Comparison of ENCODE assay signal across 12 cellular contexts in the genomic region with DNA sequence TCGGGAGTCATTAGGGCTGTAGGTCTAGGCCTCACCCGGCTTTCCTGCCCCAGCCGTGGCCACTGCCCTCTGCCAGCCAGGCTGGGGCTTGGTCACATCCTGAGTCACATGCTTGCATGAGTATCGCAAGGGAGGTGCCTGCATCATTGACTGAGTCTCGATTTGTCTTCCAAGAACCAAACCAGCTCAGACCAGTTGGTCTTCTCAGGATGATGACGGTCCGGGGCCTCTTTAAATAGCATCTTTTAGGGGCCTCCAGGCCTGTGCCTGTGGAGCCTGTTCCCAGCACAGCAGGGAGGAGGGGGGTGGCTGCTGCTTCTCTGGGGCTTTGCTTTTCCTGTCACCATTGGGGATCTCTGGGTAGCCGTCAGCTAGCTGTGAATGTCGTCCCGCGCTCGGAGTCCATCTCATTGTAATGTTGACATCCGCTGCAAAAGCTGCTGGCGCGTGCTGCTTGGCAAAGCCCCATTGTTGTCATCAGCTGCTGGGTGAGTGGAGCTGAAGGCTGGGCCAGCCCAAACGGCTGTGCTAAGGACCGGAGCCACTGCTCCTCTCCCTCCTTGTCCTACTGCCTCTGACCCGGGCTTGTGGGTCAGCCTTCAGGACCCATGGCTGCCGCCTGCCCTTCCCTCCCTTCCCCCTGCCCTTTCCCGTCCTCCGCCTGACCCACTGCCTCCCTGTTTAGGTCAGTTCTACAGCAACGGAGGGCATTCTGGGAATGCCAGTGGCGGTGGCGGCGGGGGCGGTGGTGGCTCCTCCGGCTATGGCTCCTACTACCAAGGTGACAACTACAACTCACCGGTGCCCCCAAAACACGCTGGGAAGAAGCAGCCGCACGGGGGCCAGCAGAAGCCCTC. TPM values are rescaled to one million over a fixed set of nuclear protein-coding genes. Genes with fewer than 3 reads are reported as not detected.
DNase-seq lines count a peak whose midpoint lies in the region; ATAC-seq, FAIRE-seq and TF ChIP-seq lines count a peak whose summit lies in the region.
"Had no signal": no experiment of that assay in that cellular context is flagged by ENCODE, and none has a peak within 500 bp of the region (broad histone marks: within the 10 kb centered on the region; RNA-seq: fewer than 3 reads in every experiment).

No MANE protein-coding gene starts in this region.

- no peak for TF ChIP-seq CTCF in astrocyte of the spinal cord (IDR thresholded peaks at IDR 0.05; ENCODE audit: low read depth, low read length)

- peak; percentile 35 for TF ChIP-seq POLR2A in GM12892 (IDR thresholded peaks at IDR 0.05; ENCODE audit: low read depth, low read length)

- in situ Hi-C loops in astrocyte of the spinal cord (cut with HindIII; ENCODE audit: low sequenced_read_pairs), result no loop called here

- DNase-seq in GM12892 (ENCODE audit: insufficient read length) (no peak), astrocyte of the spinal cord (ENCODE audit: low read depth, low spot score) (peak; percentile 41), foreskin melanocyte (peak; percentile 51), nucleus accumbens (lab: John Stamatoyannopoulos, UW) (peak in 50 of 56 donors; percentile 9 to 88 (median 58)), NCI-H146 treated with DMSO at 0.1 percent for 48 hours (lab: John Stamatoyannopoulos, UW; ENCODE audit: unreplicated experiment) (no peak), HPDE6-E6E7 (ENCODE audit: extremely low spot score) (no peak), UCSD-AML1 (lab: John Stamatoyannopoulos, UW; ENCODE audit: unreplicated experiment) (no peak)
- DNase-seq: NCI-H1930, OCI-M1, T1000 had no signal

- no peak for ATAC-seq in GM18502 (IDR thresholded peaks at IDR 0.05; ENCODE audit: poor library complexity, unreplicated experiment)

- no peak for FAIRE-seq in GM12892 (lab: Jason Lieb, UNC)
- FAIRE-seq: D721Med had no signal

- H3K4me3 ChIP-seq in astrocyte of the spinal cord (ENCODE audit: low read depth, low read length), result no peak overlapping the region

RNA-seq across cellular contexts. Expression of a gene that starts 14.3 kb away (rescaled TPM):
- 33.5 TPM for polyA plus RNA-seq in GM12892 (2012; ENCODE audit: missing spikeins)

RNA-seq across cellular contexts. Expression of a gene that starts 31.0 kb away (rescaled TPM):
- polyA plus RNA-seq in GM12892 (2012; ENCODE audit: missing spikeins), result 67.1 TPM

RNA-seq across cellular contexts. Expression of a gene that starts 32.7 kb away (rescaled TPM):
- polyA plus RNA-seq in GM12892 (2012; ENCODE audit: missing spikeins), result 171 TPM

Comparison
In these comparisons a context has a peak if more than half of its experiments do, and no peak if none do; other contexts are left out.
1. DNase-seq: peak in astrocyte of the spinal cord (single experiment), foreskin melanocyte (single experiment) and nucleus accumbens (50 of 56); none in GM12892 (single experiment), NCI-H146 treated with DMSO at 0.1 percent for 48 hours (single experiment), HPDE6-E6E7 (single experiment) and UCSD-AML1 (single experiment).